ENCODE assay signal across 16 cellular contexts in the genomic region with DNA sequence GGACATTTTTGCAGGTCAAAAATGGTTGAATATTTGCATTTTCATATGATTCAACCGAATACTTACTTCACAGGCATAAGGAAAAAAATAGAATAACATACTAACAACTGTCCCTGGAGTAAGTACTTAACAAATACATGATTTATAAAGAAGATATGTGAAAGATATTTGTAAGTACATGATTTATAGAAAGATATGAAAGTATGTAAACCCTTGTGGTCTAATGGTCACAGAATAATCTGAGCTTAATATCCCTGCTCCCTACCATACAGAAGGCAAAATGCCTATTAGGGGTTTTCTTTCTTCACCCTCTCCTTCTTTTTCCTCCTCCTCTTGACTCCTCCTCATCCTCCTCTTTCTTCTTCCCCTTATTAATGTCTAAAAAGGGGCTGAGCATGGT. TPM values are rescaled to one million over a fixed set of nuclear protein-coding genes. Genes with fewer than 3 reads are reported as not detected.
A peak's percentile ranks its signal among the peaks of the same experiment; 100 is the strongest.
DNase-seq lines count a peak whose midpoint lies in the region; ATAC-seq and TF ChIP-seq lines count a peak whose summit lies in the region.
"Had no signal": no experiment of that assay in that cellular context is flagged by ENCODE, and none has a peak within 500 bp of the region (broad histone marks: within the 10 kb centered on the region; RNA-seq: fewer than 3 reads in every experiment).

No MANE protein-coding gene starts in this region.

- H3K36me3 ChIP-seq in OCI-LY7 (ENCODE audit: insufficient read depth, low read length) (peaks cover 9% of the 10 kb centered on the region), colonic mucosa (no peaks in the 10 kb centered on the region)
- H3K36me3 ChIP-seq: HAP-1 had no signal

- no peaks in the 10 kb centered on the region for H3K27me3 Mint-ChIP-seq in activated naive CD8-positive, alpha-beta T cell treated with anti-CD3 and anti-CD28 coated beads for 36 hours
- no peaks in the 10 kb centered on the region for H3K27me3 Mint-ChIP-seq in activated naive CD8-positive, alpha-beta T cell treated with anti-CD3 and anti-CD28 coated beads, Interleukin-2, amount 50 U/mL, for 24 hours
- H3K27me3 Mint-ChIP-seq in stimulated activated naive B cell treated with anti-CD40 and anti-IgM and Interleukin-4, amounts not matched to agents 10 μg/mL and 1 μg/mL and 100 μg/mL, for 72 hours = no peaks in the 10 kb centered on the region

- H3K27ac ChIP-seq in OCI-LY7 (ENCODE audit: low read depth, low read length, poor library complexity, severe bottlenecking) = peak overlapping the region; percentile 5
- no peak overlapping the region for H3K27ac ChIP-seq in colonic mucosa
- H3K27ac ChIP-seq: BLaER1 treated with 17β-estradiol and CSF1 and Interleukin-3, amounts not matched to agents 10 nM and 100 nM; HL-60 had no signal

- H2AFZ ChIP-seq in OCI-LY7 (ENCODE audit: low read length) = peak overlapping the region; percentile 66; the same call in 1 of the 2 replicates

- no peak for ATAC-seq in activated naive CD8-positive, alpha-beta T cell treated with anti-CD3 and anti-CD28 coated beads, Interleukin-2, amount 50 U/mL, for 24 hours
- no peak for ATAC-seq in stimulated activated naive B cell treated with anti-CD40 and anti-IgM and Interleukin-4, amounts not matched to agents 10 μg/mL and 1 μg/mL and 100 μg/mL, for 72 hours (replicated peaks)
- no peak for ATAC-seq in HG02852 (IDR thresholded peaks at IDR 0.05; ENCODE audit: unreplicated experiment)
- ATAC-seq: CD8-positive, alpha-beta T cell had no signal

- POLR2A ChIA-PET in OCI-LY7 (lab: Charles Lee) = no interaction called here

- H3K9me2 ChIP-seq in OCI-LY7 (ENCODE audit: insufficient read depth, low read length) = no peaks in the 10 kb centered on the region

- H3K4me3 ChIP-seq in OCI-LY7 (ENCODE audit: low read depth, low read length, poor library complexity, severe bottlenecking) (no peak overlapping the region), colonic mucosa (no peak overlapping the region)
- H3K4me3 ChIP-seq: BLaER1 treated with 17β-estradiol and CSF1 and Interleukin-3, amounts not matched to agents 10 nM and 100 nM; HAP-1 had no signal

- H3K9ac ChIP-seq in colonic mucosa (ENCODE audit: low read depth in 2 of 2, low read length in 2 of 2) = no peak overlapping the region
- H3K9ac ChIP-seq: BLaER1 treated with 17β-estradiol and CSF1 and Interleukin-3, amounts not matched to agents 10 nM and 100 nM had no signal

- H3K9me3 Mint-ChIP-seq in activated naive CD8-positive, alpha-beta T cell treated with anti-CD3 and anti-CD28 coated beads for 36 hours = no peaks in the 10 kb centered on the region
- H3K9me3 Mint-ChIP-seq in activated naive CD8-positive, alpha-beta T cell treated with anti-CD3 and anti-CD28 coated beads, Interleukin-2, amount 50 U/mL, for 24 hours = no peaks in the 10 kb centered on the region
- H3K9me3 Mint-ChIP-seq in stimulated activated naive B cell treated with anti-CD40 and anti-IgM and Interleukin-4, amounts not matched to agents 10 μg/mL and 1 μg/mL and 100 μg/mL, for 72 hours = no peaks in the 10 kb centered on the region
- H3K9me3 Mint-ChIP-seq: CD8-positive, alpha-beta T cell had no signal

- H3K9me3 ChIP-seq in OCI-LY7 (ENCODE audit: low read length) (no peaks in the 10 kb centered on the region), colonic mucosa (no peaks in the 10 kb centered on the region)
- H3K9me3 ChIP-seq: BLaER1 treated with 17β-estradiol and CSF1 and Interleukin-3, amounts not matched to agents 10 nM and 100 nM; HAP-1 had no signal

- peak overlapping the region; percentile 11 for H3K27ac Mint-ChIP-seq in activated naive CD8-positive, alpha-beta T cell treated with anti-CD3 and anti-CD28 coated beads for 36 hours
- no peak overlapping the region for H3K27ac Mint-ChIP-seq in activated naive CD8-positive, alpha-beta T cell treated with anti-CD3 and anti-CD28 coated beads, Interleukin-2, amount 50 U/mL, for 24 hours
- H3K27ac Mint-ChIP-seq in stimulated activated naive B cell treated with anti-CD40 and anti-IgM and Interleukin-4, amounts not matched to agents 10 μg/mL and 1 μg/mL and 100 μg/mL, for 72 hours = peak overlapping the region; percentile 11
- H3K27ac Mint-ChIP-seq: CD8-positive, alpha-beta T cell had no signal

- H3K27me3 ChIP-seq in colonic mucosa = no peaks in the 10 kb centered on the region
- H3K27me3 ChIP-seq: BLaER1 treated with 17β-estradiol and CSF1 and Interleukin-3, amounts not matched to agents 10 nM and 100 nM had no signal

- BruUV-seq in OCI-LY7 (replicated peaks; lab: Mats Ljungman, UMichigan) = no TSS peak

- H3K4me1 ChIP-seq in OCI-LY7 (ENCODE audit: insufficient read depth, low read length, poor library complexity, severe bottlenecking) (peaks cover 62% of the 10 kb centered on the region), colonic mucosa (peaks cover 5% of the 10 kb centered on the region)
- H3K4me1 ChIP-seq: HAP-1 had no signal

- H3K4me3 Mint-ChIP-seq in activated naive CD8-positive, alpha-beta T cell treated with anti-CD3 and anti-CD28 coated beads for 36 hours = no peak overlapping the region
- H3K4me3 Mint-ChIP-seq in activated naive CD8-positive, alpha-beta T cell treated with anti-CD3 and anti-CD28 coated beads, Interleukin-2, amount 50 U/mL, for 24 hours = no peak overlapping the region
- no peak overlapping the region for H3K4me3 Mint-ChIP-seq in stimulated activated naive B cell treated with anti-CD40 and anti-IgM and Interleukin-4, amounts not matched to agents 10 μg/mL and 1 μg/mL and 100 μg/mL, for 72 hours
- H3K4me3 Mint-ChIP-seq: CD8-positive, alpha-beta T cell had no signal

- intact Hi-C loops in OCI-LY7 (cut with micrococcal nuclease; ENCODE audit: unreplicated experiment) = loop anchor here (10.0 kb wide), 1 partner anchor 694 kb away; a partner anchor contains a TSS
- intact Hi-C loops in colonic mucosa (cut with DNase I) = loop anchor here (5.0 kb wide), 1 partner anchor 57 kb away; no protein-coding TSS in a partner anchor

- no peaks in the 10 kb centered on the region for H3K79me2 ChIP-seq in OCI-LY7 (ENCODE audit: insufficient read depth, low read depth, low read length)

- no peaks in the 10 kb centered on the region for H4K20me1 ChIP-seq in OCI-LY7 (ENCODE audit: insufficient read depth, low read length)
- H4K20me1 ChIP-seq: BLaER1 treated with 17β-estradiol and CSF1 and Interleukin-3, amounts not matched to agents 10 nM and 100 nM had no signal

- CTCF ChIA-PET in OCI-LY7 (lab: Charles Lee; ENCODE audit: unreplicated experiment) = no interaction called here

- TF ChIP-seq CTCF in OCI-LY7 (conservative IDR thresholded peaks at IDR 0.05; ENCODE audit: low read length) (peak; percentile 21; the same call in 1 of the 2 replicates), colonic mucosa (IDR thresholded peaks at IDR 0.05) (no peak)

- H3K4me2 ChIP-seq in OCI-LY7 (ENCODE audit: low read length) = peak overlapping the region; percentile 50; the same call in 1 of the 2 replicates

- peaks cover 9% of the 10 kb centered on the region for H3K4me1 Mint-ChIP-seq in activated naive CD8-positive, alpha-beta T cell treated with anti-CD3 and anti-CD28 coated beads for 36 hours
- H3K4me1 Mint-ChIP-seq in activated naive CD8-positive, alpha-beta T cell treated with anti-CD3 and anti-CD28 coated beads, Interleukin-2, amount 50 U/mL, for 24 hours = peaks cover 13% of the 10 kb centered on the region
- H3K4me1 Mint-ChIP-seq in stimulated activated naive B cell treated with anti-CD40 and anti-IgM and Interleukin-4, amounts not matched to agents 10 μg/mL and 1 μg/mL and 100 μg/mL, for 72 hours = peaks cover 24 to 39% of the 10 kb centered on the region in 2 donors

- peaks cover 8% of the 10 kb centered on the region for H3K36me3 Mint-ChIP-seq in activated naive CD8-positive, alpha-beta T cell treated with anti-CD3 and anti-CD28 coated beads for 36 hours
- no peaks in the 10 kb centered on the region for H3K36me3 Mint-ChIP-seq in activated naive CD8-positive, alpha-beta T cell treated with anti-CD3 and anti-CD28 coated beads, Interleukin-2, amount 50 U/mL, for 24 hours (ENCODE audit: low read depth)
- peaks cover 3 to 8% of the 10 kb centered on the region in 2 donors for H3K36me3 Mint-ChIP-seq in stimulated activated naive B cell treated with anti-CD40 and anti-IgM and Interleukin-4, amounts not matched to agents 10 μg/mL and 1 μg/mL and 100 μg/mL, for 72 hours
- H3K36me3 Mint-ChIP-seq: CD8-positive, alpha-beta T cell had no signal

- DNase-seq in activated naive CD8-positive, alpha-beta T cell treated with anti-CD3 and anti-CD28 coated beads for 36 hours = no peak
- no peak for DNase-seq in activated naive CD8-positive, alpha-beta T cell treated with anti-CD3 and anti-CD28 coated beads, Interleukin-2, amount 50 U/mL, for 24 hours
- DNase-seq in OCI-LY7 (ENCODE audit: low spot score) = no peak
- DNase-seq in hepatic stellate cell (ENCODE audit: low spot score) = peak; percentile 17
- DNase-seq in stimulated activated naive B cell treated with anti-CD40 and anti-IgM and Interleukin-4, amounts not matched to agents 10 μg/mL and 1 μg/mL and 100 μg/mL, for 72 hours = no peak
- no peak for DNase-seq in colonic mucosa
- no peak for DNase-seq in UCSD-AML1 (lab: John Stamatoyannopoulos, UW; ENCODE audit: unreplicated experiment)
- DNase-seq: 8988T; CD8-positive, alpha-beta T cell; DMS 273 treated with DMSO at 0.1 percent for 48 hours; DMS53; DND-41 had no signal

RNA-seq across cellular contexts. Expression of a gene that starts 20.6 kb away (rescaled TPM):
- total RNA-seq in activated naive CD8-positive, alpha-beta T cell treated with anti-CD3 and anti-CD28 coated beads for 36 hours = 100 to 1,000 TPM; 480 to 482 TPM
- total RNA-seq in OCI-LY7 (2014; rRNA removed; shearing (Covaris generic)) = 168 and 192 TPM in 2 replicates
- total RNA-seq in OCI-LY7 (2022) (307 and 320 TPM in 2 replicates), colonic mucosa (100 to 1,000 TPM; 317 to 342 TPM)
